In the genomic region with DNA sequence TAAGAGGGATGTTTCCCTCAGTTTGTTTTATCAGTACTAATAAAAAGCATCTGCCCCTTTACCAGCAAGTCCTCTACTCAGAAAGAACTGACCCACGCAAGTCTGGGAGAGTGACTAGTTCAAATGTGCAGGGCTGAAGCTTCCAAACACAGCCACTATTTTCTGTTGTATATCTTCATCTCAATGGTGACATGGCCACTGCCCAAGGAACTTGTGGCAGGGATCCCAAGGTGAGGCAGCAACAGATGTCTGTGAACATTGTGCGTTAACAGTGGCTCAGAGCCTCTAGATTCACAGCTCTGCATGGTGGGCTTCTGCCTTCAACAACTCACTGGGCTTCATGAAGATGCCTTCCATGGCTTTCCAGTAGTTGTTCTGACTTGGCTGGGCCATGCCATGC, we compare ENCODE assay signal across 27 cellular contexts. TPM values are rescaled to one million over a fixed set of nuclear protein-coding genes. Genes with fewer than 3 reads are reported as not detected.
DNase-seq lines count a peak whose midpoint lies in the region; ATAC-seq and TF ChIP-seq lines count a peak whose summit lies in the region.
"Had no signal": no experiment of that assay in that cellular context is flagged by ENCODE, and none has a peak within 500 bp of the region (broad histone marks: within the 10 kb centered on the region; RNA-seq: fewer than 3 reads in every experiment).

No MANE protein-coding gene starts in this region.

- peaks cover 28% of the 10 kb centered on the region for H3K36me3 Mint-ChIP-seq in activated naive CD4-positive, alpha-beta T cell treated with anti-CD3 and anti-CD28 coated beads, Interleukin-2, amount 10 ng/mL, durations not matched to agents 7 days and 5 days
- H3K36me3 Mint-ChIP-seq in type B pancreatic cell = peaks cover 8% of the 10 kb centered on the region
- peaks cover 37% of the 10 kb centered on the region for H3K36me3 Mint-ChIP-seq in T-helper 2 cell treated with Interferon-gamma antibody and Interleukin-4, amounts not matched to agents 5 μg/mL and 100 μg/mL, for 36 hours (ENCODE audit: low read depth)

- 41 to 55% (median 47%) methylated on average over 2 of the region's 2 CpGs for WGBS in adrenal gland, 4 donors

- no peak for TF ChIP-seq POLR2A in adrenal gland (IDR thresholded peaks at IDR 0.05)

- no peaks in the 10 kb centered on the region for H3K27me3 ChIP-seq in adrenal gland
- H3K27me3 ChIP-seq: BLaER1 had no signal

- H3K27ac ChIP-seq in adrenal gland = peak overlapping the region; percentile 29 to 92 (median 52)
- H3K27ac ChIP-seq: BLaER1, PC-9 had no signal

- H3K4me3 ChIP-seq in adrenal gland = no peak overlapping the region
- H3K4me3 ChIP-seq: BLaER1, HAP-1, K562, PC-9 had no signal

- no peak for DNase-seq in activated naive CD4-positive, alpha-beta T cell treated with anti-CD3 and anti-CD28 coated beads, Interleukin-2, amount 10 ng/mL, durations not matched to agents 7 days and 5 days
- no peak for DNase-seq in activated naive CD4-positive, alpha-beta T cell treated with anti-CD3 and anti-CD28 coated beads, Interleukin-2, amount 50 U/mL, for 16 hours
- peak; percentile 62 for DNase-seq in left ventricle myocardium superior
- DNase-seq in cardiac septum (ENCODE audit: low spot score) = no peak
- peak; percentile 57 to 84 (median 75) for DNase-seq in adrenal gland
- no peak for DNase-seq in type B pancreatic cell (ENCODE audit: extremely low spot score, unreplicated experiment)
- DNase-seq in NCI-H446 treated with DMSO at 0.1 percent for 48 hours (lab: John Stamatoyannopoulos, UW) = no peak
- DNase-seq in T-helper 2 cell treated with Interferon-gamma antibody and Interleukin-4, amounts not matched to agents 5 μg/mL and 100 μg/mL, for 36 hours (ENCODE audit: low spot score) = no peak
- DNase-seq: CD4-positive, CD25-positive, alpha-beta regulatory T cell; COR-L47; DMS79 treated with DMSO at 0.1 percent for 48 hours; GOT3; Kasumi-1; MV-4-11; NCI-H1105; NCI-H146; NCI-H1930; NCI-H2107; NCI-H524 treated with DMSO at 0.1 percent for 48 hours; NCI-H774; PC-9; RPMI8226; SIG-M5; SK-N-SH had no signal

- intact Hi-C loops in left ventricle myocardium superior (cut with micrococcal nuclease) = loop anchor here (5.0 kb wide), 1 partner anchor 49 kb away; no protein-coding TSS in a partner anchor
- intact Hi-C loops in cardiac septum (cut with DNase I) = no loop called here
- intact Hi-C loops in adrenal gland (cut with DNase I) = no loop called here

- no peaks in the 10 kb centered on the region for H3K27me3 Mint-ChIP-seq in activated naive CD4-positive, alpha-beta T cell treated with anti-CD3 and anti-CD28 coated beads, Interleukin-2, amount 10 ng/mL, durations not matched to agents 7 days and 5 days
- H3K27me3 Mint-ChIP-seq in type B pancreatic cell = no peaks in the 10 kb centered on the region
- no peaks in the 10 kb centered on the region for H3K27me3 Mint-ChIP-seq in T-helper 2 cell treated with Interferon-gamma antibody and Interleukin-4, amounts not matched to agents 5 μg/mL and 100 μg/mL, for 36 hours (ENCODE audit: low read depth)
- H3K27me3 Mint-ChIP-seq: CD4-positive, CD25-positive, alpha-beta regulatory T cell had no signal

- H3K4me3 Mint-ChIP-seq in activated naive CD4-positive, alpha-beta T cell treated with anti-CD3 and anti-CD28 coated beads, Interleukin-2, amount 10 ng/mL, durations not matched to agents 7 days and 5 days = no peak overlapping the region
- no peak overlapping the region for H3K4me3 Mint-ChIP-seq in type B pancreatic cell
- no peak overlapping the region for H3K4me3 Mint-ChIP-seq in T-helper 2 cell treated with Interferon-gamma antibody and Interleukin-4, amounts not matched to agents 5 μg/mL and 100 μg/mL, for 36 hours

- H3K4me1 ChIP-seq in adrenal gland (replicated peaks in 1 of 2) = peaks cover 26 to 42% of the 10 kb centered on the region in 2 donors

- H3K9me3 Mint-ChIP-seq in activated naive CD4-positive, alpha-beta T cell treated with anti-CD3 and anti-CD28 coated beads, Interleukin-2, amount 10 ng/mL, durations not matched to agents 7 days and 5 days = no peaks in the 10 kb centered on the region
- H3K9me3 Mint-ChIP-seq in type B pancreatic cell = no peaks in the 10 kb centered on the region
- no peaks in the 10 kb centered on the region for H3K9me3 Mint-ChIP-seq in T-helper 2 cell treated with Interferon-gamma antibody and Interleukin-4, amounts not matched to agents 5 μg/mL and 100 μg/mL, for 36 hours
- H3K9me3 Mint-ChIP-seq: CD4-positive, CD25-positive, alpha-beta regulatory T cell had no signal

- peaks cover 24% of the 10 kb centered on the region for H3K4me1 Mint-ChIP-seq in activated naive CD4-positive, alpha-beta T cell treated with anti-CD3 and anti-CD28 coated beads, Interleukin-2, amount 10 ng/mL, durations not matched to agents 7 days and 5 days
- peaks cover 21% of the 10 kb centered on the region for H3K4me1 Mint-ChIP-seq in type B pancreatic cell (ENCODE audit: unreplicated experiment)
- peaks cover 24% of the 10 kb centered on the region for H3K4me1 Mint-ChIP-seq in T-helper 2 cell treated with Interferon-gamma antibody and Interleukin-4, amounts not matched to agents 5 μg/mL and 100 μg/mL, for 36 hours (ENCODE audit: low read depth)

- TF ChIP-seq CTCF in adrenal gland (IDR thresholded peaks at IDR 0.05) (no peak), type B pancreatic cell (conservative IDR thresholded peaks at IDR 0.05) (no peak)

- H3K27ac Mint-ChIP-seq in activated naive CD4-positive, alpha-beta T cell treated with anti-CD3 and anti-CD28 coated beads, Interleukin-2, amount 10 ng/mL, durations not matched to agents 7 days and 5 days = peak overlapping the region; percentile 6
- H3K27ac Mint-ChIP-seq in type B pancreatic cell = peak overlapping the region; percentile 26
- no peak overlapping the region for H3K27ac Mint-ChIP-seq in T-helper 2 cell treated with Interferon-gamma antibody and Interleukin-4, amounts not matched to agents 5 μg/mL and 100 μg/mL, for 36 hours

- H3K36me3 ChIP-seq in adrenal gland (replicated peaks in 1 of 2) = peaks cover 0 to 30% of the 10 kb centered on the region in 2 donors

- CTCF ChIA-PET in activated naive CD4-positive, alpha-beta T cell treated with anti-CD3 and anti-CD28 coated beads, Interleukin-2, amount 10 ng/mL, durations not matched to agents 7 days and 5 days (lab: Charles Lee) = interaction anchor here (0.7 kb wide), 3 partner anchors 12 to 114 kb away, joined by 3 read pairs; no protein-coding TSS in a partner anchor

- ATAC-seq in left ventricle myocardium superior = peak; percentile 23
- ATAC-seq: K562 had no signal

- no peaks in the 10 kb centered on the region for H3K9me3 ChIP-seq in adrenal gland (replicated peaks in 1 of 3)
- H3K9me3 ChIP-seq: BLaER1, HAP-1, SK-N-SH had no signal

RNA-seq across cellular contexts. Expression of a gene that starts 3.7 kb away (rescaled TPM):
- total RNA-seq in left ventricle myocardium superior (73.8 TPM), cardiac septum (70.4 TPM), adrenal gland (100 to 1,000 TPM in 7 of 8 donors, 10 to 100 TPM in 1; 93.1 to 228 (median 138) TPM), type B pancreatic cell (ENCODE audit: low replicate concordance) (144 and 151 TPM in 2 replicates)
- 100 to 1,000 TPM in 1 of 3 donors, 10 to 100 TPM in 2; 27.8 to 137 (median 29.9) TPM for polyA plus RNA-seq in adrenal gland

RNA-seq across cellular contexts. Expression of a gene that starts 13.0 kb away (rescaled TPM):
- total RNA-seq in left ventricle myocardium superior (30.7 TPM), cardiac septum (26.6 TPM), adrenal gland (100 to 1,000 TPM in 2 of 8 donors, 10 to 100 TPM in 6; 58.5 to 124 (median 84.5) TPM), type B pancreatic cell (ENCODE audit: low replicate concordance) (59.2 and 63.9 TPM in 2 replicates)
- 100 to 1,000 TPM in 1 of 3 donors, 10 to 100 TPM in 2; 50.6 to 121 (median 52.7) TPM for polyA plus RNA-seq in adrenal gland

RNA-seq across cellular contexts. Expression of a gene that starts 13.3 kb away (rescaled TPM):
- total RNA-seq in left ventricle myocardium superior (46.0 TPM), cardiac septum (48.4 TPM), adrenal gland (100 to 1,000 TPM in 1 of 8 donors, 10 to 100 TPM in 7; 48.1 to 125 (median 64.6) TPM), type B pancreatic cell (ENCODE audit: low replicate concordance) (61.3 and 69.2 TPM in 2 replicates)
- polyA plus RNA-seq in adrenal gland = 10 to 100 TPM; 58.9 to 76.4 (median 74.2) TPM

RNA-seq across cellular contexts. Expression of a gene that starts 34.7 kb away (rescaled TPM):
- 4.0 TPM for total RNA-seq in left ventricle myocardium superior
- total RNA-seq in cardiac septum = 6.8 TPM
- 10 to 100 TPM in 1 of 8 donors, 1 to 10 TPM in 7; 1.1 to 11.0 (median 5.1) TPM for total RNA-seq in adrenal gland
- 10 to 100 TPM in 1 of 3 donors, 1 to 10 TPM in 2; 2.7 to 12.2 (median 4.3) TPM for polyA plus RNA-seq in adrenal gland
- 17.5 and 27.7 TPM in 2 replicates for total RNA-seq in type B pancreatic cell (ENCODE audit: low replicate concordance)

RNA-seq across cellular contexts. Expression of a gene that starts 49.9 kb away (rescaled TPM):
- total RNA-seq in left ventricle myocardium superior (1.1 TPM), cardiac septum (0.78 TPM), adrenal gland (1 to 10 TPM in 7 of 8 donors, under 1 TPM in 1; 0.97 to 5.4 (median 3.8) TPM), type B pancreatic cell (ENCODE audit: low replicate concordance) (30.9 and 88.3 TPM in 2 replicates)
- 10 to 100 TPM in 2 of 3 donors, 1 to 10 TPM in 1; 4.3 to 27.5 (median 13.4) TPM for polyA plus RNA-seq in adrenal gland

Comparison
In these comparisons a context has a peak if more than half of its experiments do, and no peak if none do; other contexts are left out.
1. DNase-seq: peak in left ventricle myocardium superior (single experiment) and adrenal gland (7 of 7); none in activated naive CD4-positive, alpha-beta T cell treated with anti-CD3 and anti-CD28 coated beads, Interleukin-2, amount 10 ng/mL, durations not matched to agents 7 days and 5 days (single experiment), activated naive CD4-positive, alpha-beta T cell treated with anti-CD3 and anti-CD28 coated beads, Interleukin-2, amount 50 U/mL, for 16 hours (single experiment), cardiac septum (single experiment), type B pancreatic cell (single experiment), NCI-H446 treated with DMSO at 0.1 percent for 48 hours (single experiment) and T-helper 2 cell treated with Interferon-gamma antibody and Interleukin-4, amounts not matched to agents 5 μg/mL and 100 μg/mL, for 36 hours (single experiment).